In the genomic region with DNA sequence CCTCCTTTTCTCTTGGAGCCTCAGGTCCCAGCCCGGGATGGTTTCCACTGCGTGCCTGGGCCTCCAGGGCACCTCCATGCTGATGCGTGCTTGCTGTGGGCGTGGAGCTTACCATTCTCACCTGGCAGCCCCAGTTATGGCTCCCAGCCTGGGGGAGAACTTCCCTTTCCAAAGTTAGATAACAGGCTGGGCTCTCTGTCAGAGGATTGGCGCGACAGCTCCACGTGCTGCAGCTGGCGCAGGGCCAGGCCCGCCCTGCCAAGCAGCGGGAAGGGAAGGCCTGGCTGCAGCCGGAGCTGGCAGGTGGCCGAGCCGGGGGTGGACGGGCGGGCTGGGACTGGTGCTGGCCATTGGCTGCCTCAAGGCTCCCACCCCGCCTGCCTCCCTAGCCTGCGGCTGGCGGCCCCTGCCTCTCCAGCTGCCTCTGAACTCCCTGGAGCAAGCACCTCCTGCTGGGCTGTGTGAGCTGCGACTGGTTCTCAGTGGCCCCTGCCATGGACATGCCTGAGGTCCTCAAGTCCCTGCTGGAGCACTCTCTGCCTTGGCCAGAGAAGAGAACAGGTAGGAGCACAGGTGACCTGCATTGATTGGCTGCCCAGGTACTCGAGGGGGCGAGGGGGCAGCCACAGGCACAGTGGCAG, we compare ENCODE assay signal across 1 cellular context.
A peak's percentile ranks its signal among the peaks of the same experiment; 100 is the strongest.
TF ChIP-seq lines count a peak whose summit lies in the region.

No MANE protein-coding gene starts in this region.

TF ChIP-seq in K562, 482 proteins besides CTCF, POLR2A, EP300 and RAD21 (continued from another document and continues in another):
- TF ChIP-seq PRDM10 (IDR thresholded peaks at IDR 0.05; ENCODE audit: partially characterized antibody) (peak; percentile 48), HNRNPUL1 (IDR thresholded peaks at IDR 0.05; ENCODE audit: low read length) (no peak), EP400 (IDR thresholded peaks at IDR 0.05) (peak; percentile 64; the same call in 1 of the 2 replicates), EGR1 (conservative IDR thresholded peaks at IDR 0.05) (peak; percentile 93), ATF1 (CRISPR knock-in tag; IDR thresholded peaks at IDR 0.05) (no peak), ATF1 (tag; IDR thresholded peaks at IDR 0.05) (peak; percentile 21; the same call in 1 of the 2 replicates), JUN (IDR thresholded peaks at IDR 0.05; ENCODE audit: borderline replicate concordance, low read depth, low read length) (no peak; the same call in 1 of the 2 replicates), JUN (CRISPR knock-in tag; IDR thresholded peaks at IDR 0.05; ENCODE audit: borderline replicate concordance) (no peak), MYC (IDR thresholded peaks at IDR 0.05; ENCODE audit: low read depth, low read length) (peak; percentile 87), MYC (CRISPR knock-in tag; IDR thresholded peaks at IDR 0.05; ENCODE audit: borderline replicate concordance, low read depth) (no peak), KDM4B (IDR thresholded peaks at IDR 0.05; ENCODE audit: borderline replicate concordance in 2 of 2, low read depth in 1 of 2) (no peak), ZNF512 (tag; IDR thresholded peaks at IDR 0.05) (no peak), THRAP3 (IDR thresholded peaks at IDR 0.05; ENCODE audit: borderline replicate concordance) (no peak), CTCFL (IDR thresholded peaks at IDR 0.05; ENCODE audit: borderline replicate concordance, insufficient read depth, low read depth, low read length, poor library complexity, severe bottlenecking) (peak; percentile 43), ESRRA (IDR thresholded peaks at IDR 0.05; ENCODE audit: borderline replicate concordance, low read depth) (no peak), ZFX (CRISPR knock-in tag; IDR thresholded peaks at IDR 0.05) (0 out of 2 replicates have a peak, but pooled peaks have one; percentile 40), TBP (optimal IDR thresholded peaks at IDR 0.05; ENCODE audit: low read depth, low read length) (peak; percentile 27), MCM5 (IDR thresholded peaks at IDR 0.05; ENCODE audit: low read depth) (no peak), ZNF589 (CRISPR knock-in tag; IDR thresholded peaks at IDR 0.05; ENCODE audit: low read depth) (no peak), ARID1B (IDR thresholded peaks at IDR 0.05) (peak; percentile 49), ZNF75A (CRISPR knock-in tag; IDR thresholded peaks at IDR 0.05) (no peak), ZEB2 (IDR thresholded peaks at IDR 0.05) (peak; percentile 71; the same call in 1 of the 2 replicates), RAD51 (IDR thresholded peaks at IDR 0.05; ENCODE audit: borderline replicate concordance, low read depth) (peak; percentile 93), SMAD1 (IDR thresholded peaks at IDR 0.05; ENCODE audit: low read depth, low read length, partially characterized antibody) (peak; percentile 97), TCF3 (CRISPR knock-in tag; IDR thresholded peaks at IDR 0.05) (peak; percentile 53), E2F6 (IDR thresholded peaks at IDR 0.05; ENCODE audit: borderline replicate concordance in 1 of 2, extremely low read depth in 1 of 2, insufficient read depth in 1 of 2, insufficient read length in 1 of 2, low read depth in 1 of 2, low read length in 1 of 2, poor library complexity in 1 of 2, severe bottlenecking in 1 of 2) (peak; percentile 77 to 92), HDAC3 (IDR thresholded peaks at IDR 0.05; ENCODE audit: borderline replicate concordance, partially characterized antibody) (no peak), MAX (CRISPR knock-in tag; IDR thresholded peaks at IDR 0.05) (peak; percentile 95), ZNF583 (CRISPR knock-in tag; IDR thresholded peaks at IDR 0.05) (no peak), CSDE1 (IDR thresholded peaks at IDR 0.05) (no peak), FOXK1 (CRISPR knock-in tag; IDR thresholded peaks at IDR 0.05; ENCODE audit: borderline replicate concordance) (no peak), RB1 (IDR thresholded peaks at IDR 0.05; ENCODE audit: low read depth) (peak; percentile 49; the same call in 1 of the 2 replicates), FOSL1 (tag; conservative IDR thresholded peaks at IDR 0.05) (no peak), FOXP4 (CRISPR knock-in tag; IDR thresholded peaks at IDR 0.05; ENCODE audit: borderline replicate concordance) (no peak), ZNF3 (CRISPR knock-in tag; IDR thresholded peaks at IDR 0.05) (no peak), L3MBTL2 (IDR thresholded peaks at IDR 0.05) (peak; percentile 94), NRF1 (conservative IDR thresholded peaks at IDR 0.05 in 1 of 2, IDR thresholded peaks at IDR 0.05 in 1 of 2) (peak; percentile 59 to 72)
- TF ChIP-seq, protein P1, sequence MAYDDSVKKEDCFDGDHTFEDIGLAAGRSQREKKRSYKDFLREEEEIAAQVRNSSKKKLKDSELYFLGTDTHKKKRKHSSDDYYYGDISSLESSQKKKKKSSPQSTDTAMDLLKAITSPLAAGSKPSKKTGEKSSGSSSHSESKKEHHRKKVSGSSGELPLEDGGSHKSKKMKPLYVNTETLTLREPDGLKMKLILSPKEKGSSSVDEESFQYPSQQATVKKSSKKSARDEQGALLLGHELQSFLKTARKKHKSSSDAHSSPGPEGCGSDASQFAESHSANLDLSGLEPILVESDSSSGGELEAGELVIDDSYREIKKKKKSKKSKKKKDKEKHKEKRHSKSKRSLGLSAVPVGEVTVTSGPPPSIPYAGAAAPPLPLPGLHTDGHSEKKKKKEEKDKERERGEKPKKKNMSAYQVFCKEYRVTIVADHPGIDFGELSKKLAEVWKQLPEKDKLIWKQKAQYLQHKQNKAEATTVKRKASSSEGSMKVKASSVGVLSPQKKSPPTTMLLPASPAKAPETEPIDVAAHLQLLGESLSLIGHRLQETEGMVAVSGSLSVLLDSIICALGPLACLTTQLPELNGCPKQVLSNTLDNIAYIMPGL (CRISPR knock-in tag; IDR thresholded peaks at IDR 0.05): no peak
- TF ChIP-seq, protein P2, sequence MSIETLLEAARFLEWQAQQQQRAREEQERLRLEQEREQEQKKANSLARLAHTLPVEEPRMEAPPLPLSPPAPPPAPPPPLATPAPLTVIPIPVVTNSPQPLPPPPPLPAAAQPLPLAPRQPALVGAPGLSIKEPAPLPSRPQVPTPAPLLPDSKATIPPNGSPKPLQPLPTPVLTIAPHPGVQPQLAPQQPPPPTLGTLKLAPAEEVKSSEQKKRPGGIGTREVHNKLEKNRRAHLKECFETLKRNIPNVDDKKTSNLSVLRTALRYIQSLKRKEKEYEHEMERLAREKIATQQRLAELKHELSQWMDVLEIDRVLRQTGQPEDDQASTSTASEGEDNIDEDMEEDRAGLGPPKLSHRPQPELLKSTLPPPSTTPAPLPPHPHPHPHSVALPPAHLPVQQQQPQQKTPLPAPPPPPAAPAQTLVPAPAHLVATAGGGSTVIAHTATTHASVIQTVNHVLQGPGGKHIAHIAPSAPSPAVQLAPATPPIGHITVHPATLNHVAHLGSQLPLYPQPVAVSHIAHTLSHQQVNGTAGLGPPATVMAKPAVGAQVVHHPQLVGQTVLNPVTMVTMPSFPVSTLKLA (conservative IDR thresholded peaks at IDR 0.05): peak; percentile 97 to 98
- TF ChIP-seq, protein P3, sequence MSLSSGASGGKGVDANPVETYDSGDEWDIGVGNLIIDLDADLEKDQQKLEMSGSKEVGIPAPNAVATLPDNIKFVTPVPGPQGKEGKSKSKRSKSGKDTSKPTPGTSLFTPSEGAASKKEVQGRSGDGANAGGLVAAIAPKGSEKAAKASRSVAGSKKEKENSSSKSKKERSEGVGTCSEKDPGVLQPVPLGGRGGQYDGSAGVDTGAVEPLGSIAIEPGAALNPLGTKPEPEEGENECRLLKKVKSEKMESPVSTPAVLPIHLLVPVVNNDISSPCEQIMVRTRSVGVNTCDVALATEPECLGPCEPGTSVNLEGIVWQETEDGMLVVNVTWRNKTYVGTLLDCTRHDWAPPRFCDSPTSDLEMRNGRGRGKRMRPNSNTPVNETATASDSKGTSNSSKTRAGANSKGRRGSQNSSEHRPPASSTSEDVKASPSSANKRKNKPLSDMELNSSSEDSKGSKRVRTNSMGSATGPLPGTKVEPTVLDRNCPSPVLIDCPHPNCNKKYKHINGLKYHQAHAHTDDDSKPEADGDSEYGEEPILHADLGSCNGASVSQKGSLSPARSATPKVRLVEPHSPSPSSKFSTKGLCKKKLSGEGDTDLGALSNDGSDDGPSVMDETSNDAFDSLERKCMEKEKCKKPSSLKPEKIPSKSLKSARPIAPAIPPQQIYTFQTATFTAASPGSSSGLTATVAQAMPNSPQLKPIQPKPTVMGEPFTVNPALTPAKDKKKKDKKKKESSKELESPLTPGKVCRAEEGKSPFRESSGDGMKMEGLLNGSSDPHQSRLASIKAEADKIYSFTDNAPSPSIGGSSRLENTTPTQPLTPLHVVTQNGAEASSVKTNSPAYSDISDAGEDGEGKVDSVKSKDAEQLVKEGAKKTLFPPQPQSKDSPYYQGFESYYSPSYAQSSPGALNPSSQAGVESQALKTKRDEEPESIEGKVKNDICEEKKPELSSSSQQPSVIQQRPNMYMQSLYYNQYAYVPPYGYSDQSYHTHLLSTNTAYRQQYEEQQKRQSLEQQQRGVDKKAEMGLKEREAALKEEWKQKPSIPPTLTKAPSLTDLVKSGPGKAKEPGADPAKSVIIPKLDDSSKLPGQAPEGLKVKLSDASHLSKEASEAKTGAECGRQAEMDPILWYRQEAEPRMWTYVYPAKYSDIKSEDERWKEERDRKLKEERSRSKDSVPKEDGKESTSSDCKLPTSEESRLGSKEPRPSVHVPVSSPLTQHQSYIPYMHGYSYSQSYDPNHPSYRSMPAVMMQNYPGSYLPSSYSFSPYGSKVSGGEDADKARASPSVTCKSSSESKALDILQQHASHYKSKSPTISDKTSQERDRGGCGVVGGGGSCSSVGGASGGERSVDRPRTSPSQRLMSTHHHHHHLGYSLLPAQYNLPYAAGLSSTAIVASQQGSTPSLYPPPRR (CRISPR knock-in tag; IDR thresholded peaks at IDR 0.05; ENCODE audit: borderline replicate concordance): no peak
